ENCODE assay signal across 19 cellular contexts in genomic region chr17:82250868-82251500, GRCh38. TPM values are rescaled to one million over a fixed set of nuclear protein-coding genes. Genes with fewer than 3 reads are reported as not detected.
DNase-seq lines count a peak whose midpoint lies in the region; ATAC-seq and TF ChIP-seq lines count a peak whose summit lies in the region.
"Had no signal": no experiment of that assay in that cellular context is flagged by ENCODE, and none has a peak within 500 bp of the region (broad histone marks: within the 10 kb centered on the region; RNA-seq: fewer than 3 reads in every experiment).

No MANE protein-coding gene starts in this region.

- H3K27ac Mint-ChIP-seq in activated T-cell treated with anti-CD3 and anti-CD28 coated beads, Interleukin-2, amount 50 U/mL, for 72 hours: peak overlapping the region; percentile 52
- H3K27ac Mint-ChIP-seq in H9 (peak overlapping the region; percentile 70 to 93 (median 73); a peak in 3 of 7 replicates), endothelial cell (ENCODE audit: unreplicated experiment) (no peak overlapping the region)
- H3K27ac Mint-ChIP-seq: activated naive CD4-positive, alpha-beta T cell treated with anti-CD3 and anti-CD28 coated beads, Interleukin-2, amount 50 U/mL, for 24 hours; dendritic cell treated with granulocyte-macrophage colony-stimulating factor and Interleukin-4, amounts not matched to agents 40 ng/mL and 50 ng/mL, for 4 days had no signal

- H2BK5ac ChIP-seq in H9 (ENCODE audit: insufficient read length, low read length): no peak overlapping the region
- H2BK5ac ChIP-seq in neuronal stem cell (ENCODE audit: low read length): no peak overlapping the region

- no peaks in the 10 kb centered on the region for H4K20me1 ChIP-seq in H9 (ENCODE audit: control insufficient read depth, insufficient read depth, insufficient read length)

- H4K91ac ChIP-seq in H9 (ENCODE audit: insufficient read length, low read depth, low read length) (no peak overlapping the region), neuronal stem cell (ENCODE audit: low read depth, low read length, poor library complexity) (no peak overlapping the region)

- H3K23ac ChIP-seq in H9 (ENCODE audit: insufficient read length, low read depth, low read length) (no peak overlapping the region), neuronal stem cell (ENCODE audit: low read depth, low read length, poor library complexity) (peak overlapping the region; percentile 60)

- no peak for DNase-seq in activated T-cell treated with anti-CD3 and anti-CD28 coated beads, Interleukin-2, amount 50 U/mL, for 72 hours
- DNase-seq in activated T-cell treated with anti-CD3 and anti-CD28 coated beads, Interleukin-2, amount 50 U/mL, for 1 hour: no peak
- DNase-seq in H9 (no peak), endothelial cell (ENCODE audit: low spot score) (no peak), neuronal stem cell (ENCODE audit: low spot score) (no peak), esophagus squamous epithelium (lab: John Stamatoyannopoulos, UW) (no peak), left colon (no peak), NCI-H524 treated with DMSO at 0.1 percent for 48 hours (lab: John Stamatoyannopoulos, UW) (no peak)
- DNase-seq: body of pancreas; DND-41; NCI-H1694 treated with DMSO at 0.1 percent for 48 hours; NCI-H748 treated with DMSO at 0.1 percent for 48 hours; stimulated activated CD4-positive, alpha-beta T cell treated with anti-CD3 and anti-CD28 coated beads, Interleukin-12 subunit alpha, Interleukin-12 subunit beta, amount 100 ng/mL, for 4 hours; T1000 had no signal

- peaks cover 15% of the 10 kb centered on the region for H3K4me1 Mint-ChIP-seq in activated T-cell treated with anti-CD3 and anti-CD28 coated beads, Interleukin-2, amount 50 U/mL, for 72 hours (ENCODE audit: low read depth)
- H3K4me1 Mint-ChIP-seq in H9 (no peaks in the 10 kb centered on the region), endothelial cell (ENCODE audit: unreplicated experiment) (peaks cover 23% of the 10 kb centered on the region)

- H3T11ph ChIP-seq in H9 (ENCODE audit: low read length): no peak overlapping the region

- H3K4ac ChIP-seq in H9 (ENCODE audit: low read depth, low read length) (no peak overlapping the region), neuronal stem cell (ENCODE audit: low read length) (no peak overlapping the region)

- H3K36me3 ChIP-seq in neuronal stem cell (replicated peaks in 1 of 2; ENCODE audit: control insufficient read depth in 2 of 2, insufficient read depth in 2 of 2, low read length in 2 of 2): peaks cover 81 to 87% of the 10 kb centered on the region in 2 donors
- peaks cover 64 to 100% (median 79%) of the 10 kb centered on the region in 3 donors for H3K36me3 ChIP-seq in esophagus squamous epithelium

- H3K4me2 ChIP-seq in H9 (ENCODE audit: insufficient read depth, insufficient read length, low read length) (no peak overlapping the region), neuronal stem cell (ENCODE audit: insufficient read depth, low read length, poor library complexity, severe bottlenecking) (no peak overlapping the region)

- peaks cover 2% of the 10 kb centered on the region; the same call in 1 of the 2 replicates for H3K27me3 ChIP-seq in H9 (ENCODE audit: insufficient read depth, low read length)
- H3K27me3 ChIP-seq in neuronal stem cell (ENCODE audit: control insufficient read depth in 3 of 3, insufficient read depth in 3 of 3, low read depth in 1 of 3, low read length in 3 of 3): no peaks in the 10 kb centered on the region
- H3K27me3 ChIP-seq in esophagus squamous epithelium: no peaks in the 10 kb centered on the region
- H3K27me3 ChIP-seq: body of pancreas, SJSA1 had no signal

- H4K8ac ChIP-seq in H9 (replicated peaks; ENCODE audit: insufficient read length, low read depth, low read length) (no peak overlapping the region), neuronal stem cell (ENCODE audit: low read depth, low read length) (no peak overlapping the region)

- no peaks in the 10 kb centered on the region for H3K9me3 Mint-ChIP-seq in activated T-cell treated with anti-CD3 and anti-CD28 coated beads, Interleukin-2, amount 50 U/mL, for 72 hours
- H3K9me3 Mint-ChIP-seq in H9: no peaks in the 10 kb centered on the region; a peak in 1 of 5 replicates
- no peaks in the 10 kb centered on the region for H3K9me3 Mint-ChIP-seq in endothelial cell (ENCODE audit: unreplicated experiment)
- H3K9me3 Mint-ChIP-seq: activated naive CD4-positive, alpha-beta T cell treated with anti-CD3 and anti-CD28 coated beads, Interleukin-2, amount 50 U/mL, for 24 hours; dendritic cell treated with granulocyte-macrophage colony-stimulating factor and Interleukin-4, amounts not matched to agents 40 ng/mL and 50 ng/mL, for 4 days had no signal

- H3K27ac ChIP-seq in H9 (ENCODE audit: insufficient read length, low read depth, low read length): no peak overlapping the region
- no peak overlapping the region for H3K27ac ChIP-seq in neuronal stem cell (replicated peaks; ENCODE audit: low read length)
- H3K27ac ChIP-seq in esophagus squamous epithelium: peak overlapping the region in 2 of 4 donors; percentile 3 to 4
- H3K27ac ChIP-seq: body of pancreas, SJSA1, thoracic aorta had no signal

- H2AFZ ChIP-seq in H9 (ENCODE audit: low read length) (no peak overlapping the region), neuronal stem cell (ENCODE audit: low read length) (no peak overlapping the region)

- H3K23me2 ChIP-seq in H9 (ENCODE audit: insufficient read length, low read depth, low read length, poor library complexity, severe bottlenecking): no peaks in the 10 kb centered on the region

- H3K4me3 ChIP-seq in neuronal stem cell (ENCODE audit: low read length in 2 of 2) (no peak overlapping the region), esophagus squamous epithelium (no peak overlapping the region)
- H3K4me3 ChIP-seq: body of pancreas, SJSA1, thoracic aorta had no signal

- intact Hi-C loops in esophagus squamous epithelium (cut with DNase I) (no loop called here), left colon (cut with DNase I, micrococcal nuclease) (loop anchor here in 1 of 2 donors (10.0 kb wide), 1 partner anchor 64 kb away; the partner anchor contains the start of gene CD7)

- H4K5ac ChIP-seq in H9 (ENCODE audit: insufficient read length, low read depth, low read length): no peak overlapping the region

- H3K27me3 Mint-ChIP-seq in activated T-cell treated with anti-CD3 and anti-CD28 coated beads, Interleukin-2, amount 50 U/mL, for 72 hours (ENCODE audit: low read depth): no peaks in the 10 kb centered on the region
- H3K27me3 Mint-ChIP-seq in H9 (ENCODE audit: low read depth): no peaks in the 10 kb centered on the region
- H3K27me3 Mint-ChIP-seq in endothelial cell (ENCODE audit: unreplicated experiment): peaks cover 10% of the 10 kb centered on the region
- H3K27me3 Mint-ChIP-seq: activated naive CD4-positive, alpha-beta T cell treated with anti-CD3 and anti-CD28 coated beads, Interleukin-2, amount 50 U/mL, for 24 hours; dendritic cell treated with granulocyte-macrophage colony-stimulating factor and Interleukin-4, amounts not matched to agents 40 ng/mL and 50 ng/mL, for 4 days had no signal

- H3K9me3 ChIP-seq in H9 (ENCODE audit: control insufficient read depth, low read depth, low read length) (no peaks in the 10 kb centered on the region), neuronal stem cell (replicated peaks in 1 of 2; ENCODE audit: control insufficient read depth in 2 of 2, insufficient read depth in 1 of 2, low read depth in 1 of 2, low read length in 2 of 2) (peaks cover 2 to 5% of the 10 kb centered on the region in 2 donors), esophagus squamous epithelium (no peaks in the 10 kb centered on the region)
- H3K9me3 ChIP-seq: body of pancreas, thoracic aorta had no signal

- no peak overlapping the region for H3K18ac ChIP-seq in H9 (ENCODE audit: insufficient read length, low read depth, low read length)
- peak overlapping the region; percentile 27 for H3K18ac ChIP-seq in neuronal stem cell (ENCODE audit: low read length)

- no peak overlapping the region for H2BK20ac ChIP-seq in H9 (ENCODE audit: low read depth, low read length, poor library complexity, severe bottlenecking)

- no peak for TF ChIP-seq POLR2A in esophagus squamous epithelium (IDR thresholded peaks at IDR 0.05)

- H3K9ac ChIP-seq in H9 (ENCODE audit: extremely low read depth, insufficient read length, low read length) (no peak overlapping the region), neuronal stem cell (ENCODE audit: low read depth, low read length, poor library complexity) (peak overlapping the region; percentile 37)

- peaks cover 4% of the 10 kb centered on the region; the same call in 1 of the 2 replicates for H3K79me2 ChIP-seq in H9 (ENCODE audit: insufficient read depth, low read length)

- H2AK5ac ChIP-seq in H9 (ENCODE audit: insufficient read length, low read length) (no peak overlapping the region), neuronal stem cell (ENCODE audit: low read depth, low read length) (no peak overlapping the region)

- H3K79me1 ChIP-seq in H9 (ENCODE audit: insufficient read depth, low read depth, low read length, poor library complexity, severe bottlenecking) (peaks cover 18% of the 10 kb centered on the region), neuronal stem cell (ENCODE audit: low read depth, low read length) (peaks cover 26% of the 10 kb centered on the region)

- H3K4me1 ChIP-seq in H9 (ENCODE audit: insufficient read depth, low read length): no peaks in the 10 kb centered on the region
- H3K4me1 ChIP-seq in neuronal stem cell (ENCODE audit: control insufficient read depth in 2 of 2, insufficient read depth in 1 of 2, low read depth in 1 of 2, low read length in 2 of 2): no peaks in the 10 kb centered on the region
- peaks cover 21 to 48% (median 23%) of the 10 kb centered on the region in 3 donors for H3K4me1 ChIP-seq in esophagus squamous epithelium

- TF ChIP-seq CTCF in H9 (conservative IDR thresholded peaks at IDR 0.05): no peak
- TF ChIP-seq CTCF in endothelial cell (IDR thresholded peaks at IDR 0.05; ENCODE audit: unreplicated experiment): no peak
- TF ChIP-seq CTCF in esophagus squamous epithelium (IDR thresholded peaks at IDR 0.05): no peak

- ATAC-seq in activated T-cell treated with anti-CD3 and anti-CD28 coated beads, Interleukin-2, amount 50 U/mL, for 72 hours (replicated peaks in 1 of 2): no peak
- no peak for ATAC-seq in left colon
- ATAC-seq: activated CD4-positive, CD25-positive, alpha-beta regulatory T cell treated with anti-CD3 and anti-CD28 coated beads, Interleukin-2, amount 50 U/mL, for 24 hours; body of pancreas had no signal

- H2BK120ac ChIP-seq in H9 (ENCODE audit: low read depth, low read length, poor library complexity, severe bottlenecking) (no peak overlapping the region), neuronal stem cell (ENCODE audit: low read depth, low read length) (no peak overlapping the region)

- H3K56ac ChIP-seq in H9 (ENCODE audit: insufficient read length, low read depth, low read length): no peak overlapping the region

- no peak overlapping the region for H3K4me3 Mint-ChIP-seq in activated T-cell treated with anti-CD3 and anti-CD28 coated beads, Interleukin-2, amount 50 U/mL, for 72 hours
- H3K4me3 Mint-ChIP-seq in H9: no peak overlapping the region; a peak in 1 of 5 replicates
- peak overlapping the region; percentile 82 for H3K4me3 Mint-ChIP-seq in endothelial cell (ENCODE audit: unreplicated experiment)
- H3K4me3 Mint-ChIP-seq: activated naive CD4-positive, alpha-beta T cell treated with anti-CD3 and anti-CD28 coated beads, Interleukin-2, amount 50 U/mL, for 24 hours; dendritic cell treated with granulocyte-macrophage colony-stimulating factor and Interleukin-4, amounts not matched to agents 40 ng/mL and 50 ng/mL, for 4 days had no signal

- H2BK15ac ChIP-seq in H9 (ENCODE audit: low read depth, low read length): no peak overlapping the region
- H2BK15ac ChIP-seq in neuronal stem cell (ENCODE audit: low read length): no peak overlapping the region

- H2BK12ac ChIP-seq in H9 (ENCODE audit: insufficient read length, low read depth, low read length) (no peak overlapping the region), neuronal stem cell (ENCODE audit: low read length) (no peak overlapping the region)

- H3K36me3 Mint-ChIP-seq in activated T-cell treated with anti-CD3 and anti-CD28 coated beads, Interleukin-2, amount 50 U/mL, for 72 hours (ENCODE audit: insufficient read depth in 2 of 2): peaks cover 15 to 37% of the 10 kb centered on the region in 2 donors
- peaks cover 49 to 83% (median 78%) of the 10 kb centered on the region in 3 experiments; a peak in 6 of 7 replicates for H3K36me3 Mint-ChIP-seq in H9 (ENCODE audit: insufficient read depth in 1 of 3, low read depth in 3 of 3)
- peaks cover 54% of the 10 kb centered on the region for H3K36me3 Mint-ChIP-seq in endothelial cell (ENCODE audit: low read depth, unreplicated experiment)

- whole genome bisulfite sequencing in H9 (ENCODE audit: extremely low coverage, insufficient read length, low lambda C conversion rate): no CpG with 5 or more reads among the region's 25 CpGs
- WGBS in neuronal stem cell (ENCODE audit: extremely low coverage in 2 of 2, insufficient read length in 2 of 2, insufficient replicate concordance in 1 of 2), 2 donors: no CpG with 5 or more reads among the region's 25 CpGs
- 87 to 94% methylated on average over 20 of the region's 25 CpGs for WGBS in esophagus squamous epithelium, 2 donors

- no peak overlapping the region for H3K14ac ChIP-seq in H9 (ENCODE audit: insufficient read depth, low read length)
- no peak overlapping the region for H3K14ac ChIP-seq in neuronal stem cell (ENCODE audit: low read length)

RNA-seq across cellular contexts. Expression of gene SLC16A3, which starts 22.1 kb away (rescaled TPM):
- total RNA-seq in activated T-cell treated with anti-CD3 and anti-CD28 coated beads, Interleukin-2, amount 50 U/mL, for 72 hours: 10 to 100 TPM; 42.8 to 74.5 TPM
- total RNA-seq in H9 (2021) (26.0 and 28.4 TPM in 2 replicates), endothelial cell (ENCODE audit: unreplicated experiment) (76.2 TPM), esophagus squamous epithelium (10 to 100 TPM; 18.8 to 32.9 (median 21.7) TPM), left colon (100 to 1,000 TPM; 112 to 168 TPM)
- polyA plus RNA-seq in neuronal stem cell (2013, experiment 1 of 2): 3.5 TPM
- 3.2 TPM for polyA plus RNA-seq in neuronal stem cell (2013, experiment 2 of 2)

RNA-seq across cellular contexts. Expression of gene CSNK1D, which starts 22.5 kb away (rescaled TPM):
- 100 to 1,000 TPM; 166 to 170 TPM for total RNA-seq in activated T-cell treated with anti-CD3 and anti-CD28 coated beads, Interleukin-2, amount 50 U/mL, for 72 hours
- total RNA-seq in H9 (2021) (137 and 144 TPM in 2 replicates), endothelial cell (ENCODE audit: unreplicated experiment) (149 TPM), esophagus squamous epithelium (100 to 1,000 TPM in 1 of 4 donors, 10 to 100 TPM in 3; 24.6 to 102 (median 57.1) TPM), left colon (100 to 1,000 TPM; 165 to 166 TPM)
- polyA plus RNA-seq in neuronal stem cell (2013, experiment 1 of 2): 70.3 TPM
- polyA plus RNA-seq in neuronal stem cell (2013, experiment 2 of 2): 72.1 TPM

RNA-seq across cellular contexts. Expression of gene CCDC57, which starts 38.3 kb away (rescaled TPM):
- 10 to 100 TPM; 76.9 to 78.8 TPM for total RNA-seq in activated T-cell treated with anti-CD3 and anti-CD28 coated beads, Interleukin-2, amount 50 U/mL, for 72 hours
- total RNA-seq in H9 (2021): 11.0 and 14.6 TPM in 2 replicates
- 37.2 TPM for total RNA-seq in endothelial cell (ENCODE audit: unreplicated experiment)
- polyA plus RNA-seq in neuronal stem cell (2013, experiment 1 of 2): 26.0 TPM
- polyA plus RNA-seq in neuronal stem cell (2013, experiment 2 of 2): 24.0 TPM
- total RNA-seq in esophagus squamous epithelium: 10 to 100 TPM in 2 of 4 donors, 1 to 10 TPM in 2; 7.9 to 22.1 (median 9.8) TPM
- total RNA-seq in left colon: 10 to 100 TPM; 29.6 to 53.4 TPM
